In genomic region chr10:63268139-63268797, GRCh38 we compare ENCODE assay signal across 8 cellular contexts.
A peak's percentile ranks its signal among the peaks of the same experiment; 100 is the strongest.
DNase-seq lines count a peak whose midpoint lies in the region; ATAC-seq, FAIRE-seq and TF ChIP-seq lines count a peak whose summit lies in the region.

No MANE protein-coding gene starts in this region.

- no peaks in the 10 kb centered on the region for H3K9me3 ChIP-seq in DND-41 (ENCODE audit: insufficient read depth, low read length, severe bottlenecking)
- no peaks in the 10 kb centered on the region for H3K9me3 ChIP-seq in GM12878 (replicated peaks; ENCODE audit: control insufficient read depth, insufficient read depth, low read length)
- H3K9me3 ChIP-seq in testis: no peaks in the 10 kb centered on the region

- H3K4me2 ChIP-seq in DND-41 (ENCODE audit: insufficient read depth, low read length) (peak overlapping the region; percentile 75), GM12878 (ENCODE audit: control insufficient read depth, insufficient read depth) (peak overlapping the region; percentile 53; the same call in 1 of the 2 replicates)

- intact Hi-C loops in GM12878 (cut with micrococcal nuclease; ENCODE audit: unreplicated experiment): loop anchor here (2.0 to 5.0 kb wide), 4 partner anchors 19 to 254 kb away; partner anchors contain the start of genes JMJD1C and REEP3
- intact Hi-C loops in testis (cut with DNase I; ENCODE audit: low total_unique reads): no loop called here

- TF ChIP-seq CTCF in DND-41 (IDR thresholded peaks at IDR 0.05; ENCODE audit: borderline replicate concordance, extremely low read depth, low read length, poor library complexity, severe bottlenecking) (no peak), GM12878 (IDR thresholded peaks at IDR 0.05 in 2 of 3, conservative IDR thresholded peaks at IDR 0.05 in 1 of 3; ENCODE audit: control insufficient read depth in 2 of 3, extremely low read depth in 1 of 3, insufficient read depth in 1 of 3, low read depth in 3 of 3, low read length in 3 of 3) (no peak), testis (IDR thresholded peaks at IDR 0.05) (no peak)

- no peak for DNase-seq in DND-41
- peak; percentile 42 for DNase-seq in LoVo (ENCODE audit: low spot score)
- no peak for DNase-seq in GM12878 (ENCODE audit: low read depth, low spot score)
- peak; percentile 84 for DNase-seq in left kidney (ENCODE audit: low read depth, low spot score)
- no peak for DNase-seq in testis
- no peak for DNase-seq in cerebellar nuclear complex (lab: John Stamatoyannopoulos, UW)
- DNase-seq in SKM-1 treated with dmso at 0.1 percent for 144 hours (lab: John Stamatoyannopoulos, UW; ENCODE audit: unreplicated experiment): no peak
- DNase-seq in HPDE6-E6E7 (ENCODE audit: extremely low spot score): no peak

- FAIRE-seq in GM12878 (lab: Jason Lieb, UNC): no peak

- 0% methylated on average over 3 of the region's 3 CpGs for WGBS in GM12878 (ENCODE audit: insufficient coverage, insufficient replicate concordance, low lambda C conversion rate, missing lambda C conversion rate)
- WGBS in testis, 2 donors: 20 to 26% methylated on average over 3 of the region's 3 CpGs

- H3K27ac ChIP-seq in DND-41 (ENCODE audit: low read length) (peak overlapping the region; percentile 89), GM12878 (ENCODE audit: control insufficient read depth, insufficient read depth) (peak overlapping the region; percentile 80), testis (peak overlapping the region; percentile 78 to 89)

- H3K4me3 ChIP-seq in DND-41 (ENCODE audit: low read depth in 1 of 2, low read length in 2 of 2) (peak overlapping the region; percentile 61 to 83), GM12878 (peak overlapping the region; percentile 91), testis (peak overlapping the region; percentile 43 to 56)

- in situ Hi-C loops in GM12878 (cut with MboI): no loop called here

- SMC1A ChIA-PET in GM12878 (lab: Charles Lee; ENCODE audit: uncharacterized antibody, unreplicated experiment): interaction anchor here (0.6 to 6.8 kb wide), 25 partner anchors 10 to 363 kb away, joined by 3 to 68 read pairs (median 5); partner anchors contain the start of gene REEP3

- H3K9ac ChIP-seq in DND-41 (ENCODE audit: low read depth, low read length) (peak overlapping the region; percentile 65), GM12878 (ENCODE audit: control insufficient read depth, insufficient read depth, low read length) (peak overlapping the region; percentile 84)

- H3K27me3 ChIP-seq in DND-41 (ENCODE audit: insufficient read depth, low read length, poor library complexity): no peaks in the 10 kb centered on the region
- no peaks in the 10 kb centered on the region for H3K27me3 ChIP-seq in GM12878 (replicated peaks in 1 of 2; ENCODE audit: control insufficient read depth in 2 of 2, insufficient read depth in 2 of 2, low read length in 1 of 2)
- no peaks in the 10 kb centered on the region for H3K27me3 ChIP-seq in testis

- H4K20me1 ChIP-seq in DND-41 (ENCODE audit: insufficient read depth, low read length) (peaks cover 2% of the 10 kb centered on the region; the same call in 1 of the 2 replicates), GM12878 (ENCODE audit: control insufficient read depth, insufficient read depth) (no peaks in the 10 kb centered on the region)

- H3K79me2 ChIP-seq in DND-41 (ENCODE audit: insufficient read depth, low read length) (peaks cover 91% of the 10 kb centered on the region), GM12878 (ENCODE audit: control insufficient read depth, insufficient read depth, low read length) (peaks cover 79% of the 10 kb centered on the region)

- no peak for ATAC-seq in DND-41 (ENCODE audit: insufficient read depth, low read depth)
- no peak for ATAC-seq in GM12878

- CTCF ChIA-PET in GM12878 (lab: Yijun Ruan, JAX): interaction anchor here (0.8 to 5.9 kb wide), 12 partner anchors 11 to 452 kb away, joined by 3 to 33 read pairs (median 8); no protein-coding TSS in a partner anchor

- TF ChIP-seq POLR2A in GM12878 (IDR thresholded peaks at IDR 0.05; ENCODE audit: low read depth, low read length): no peak
- TF ChIP-seq POLR2A in testis (IDR thresholded peaks at IDR 0.05): no peak

- no peaks in the 10 kb centered on the region for H3K36me3 ChIP-seq in DND-41 (ENCODE audit: insufficient read depth, low read length)
- H3K36me3 ChIP-seq in GM12878 (ENCODE audit: control insufficient read depth in 2 of 2, insufficient read depth in 2 of 2, low read length in 1 of 2): no peaks in the 10 kb centered on the region
- no peaks in the 10 kb centered on the region for H3K36me3 ChIP-seq in testis (ENCODE audit: low read depth, missing control alignments)

- BruUV-seq in GM12878 (replicated peaks; lab: Mats Ljungman, UMichigan): no TSS peak

- RAD21 ChIA-PET in GM12878 (lab: Charles Lee; ENCODE audit: unreplicated experiment): interaction anchor here (0.6 to 4.6 kb wide), 30 partner anchors 10 to 450 kb away, joined by 3 to 67 read pairs (median 5); no protein-coding TSS in a partner anchor

- peaks cover 37% of the 10 kb centered on the region for H3K4me1 ChIP-seq in DND-41 (ENCODE audit: insufficient read depth, low read length)
- H3K4me1 ChIP-seq in GM12878 (ENCODE audit: control insufficient read depth, insufficient read depth, low read length): peaks cover 18% of the 10 kb centered on the region
- peaks cover 14% of the 10 kb centered on the region for H3K4me1 ChIP-seq in testis

- POLR2A ChIA-PET in GM12878 (lab: Charles Lee): interaction anchor here (0.7 to 2.8 kb wide), 15 partner anchors 9 to 740 kb away, joined by 3 to 15 read pairs (median 6); no protein-coding TSS in a partner anchor

- no peak for TF ChIP-seq RAD21 in GM12878 (IDR thresholded peaks at IDR 0.05; ENCODE audit: insufficient read depth, low read depth, low read length)

- no peak for TF ChIP-seq EP300 in GM12878 (IDR thresholded peaks at IDR 0.05; ENCODE audit: borderline replicate concordance in 1 of 2, control insufficient read depth in 1 of 2, low read depth in 2 of 2, low read length in 2 of 2)

- peak overlapping the region; percentile 58; the same call in 1 of the 2 replicates for H2AFZ ChIP-seq in DND-41 (ENCODE audit: low read depth, low read length)
- no peak overlapping the region; the same call in 1 of the 2 replicates for H2AFZ ChIP-seq in GM12878 (ENCODE audit: control insufficient read depth, low read depth, low read length)

TF ChIP-seq in GM12878, 131 proteins besides CTCF, POLR2A, EP300 and RAD21:
- TF ChIP-seq NBN (IDR thresholded peaks at IDR 0.05) (peak; percentile 14; the same call in 1 of the 2 replicates), REST (IDR thresholded peaks at IDR 0.05; ENCODE audit: low read depth, low read length) (no peak), MLLT1 (IDR thresholded peaks at IDR 0.05) (peak; percentile 60; the same call in 1 of the 2 replicates), CHD1 (IDR thresholded peaks at IDR 0.05; ENCODE audit: low read depth, low read length) (peak; percentile 30; the same call in 1 of the 2 replicates), PAX8 (IDR thresholded peaks at IDR 0.05) (0 out of 2 replicates have a peak, but pooled peaks have one; percentile 17), ZNF384 (IDR thresholded peaks at IDR 0.05; ENCODE audit: borderline replicate concordance, low read depth, low read length) (peak; percentile 65)

Comparison
In these comparisons a context has a peak if more than half of its experiments do, and no peak if none do; other contexts are left out.
1. DNase-seq: peak in LoVo (single experiment) and left kidney (single experiment); none in DND-41 (single experiment), GM12878 (single experiment), testis (single experiment), cerebellar nuclear complex (0 of 2), SKM-1 treated with dmso at 0.1 percent for 144 hours (single experiment) and HPDE6-E6E7 (single experiment).
2. Peak in every context shown above with its lines, with median percentiles within 50 percentile points of each other: H3K27ac ChIP-seq and H3K4me3 ChIP-seq.